In the genomic region with DNA sequence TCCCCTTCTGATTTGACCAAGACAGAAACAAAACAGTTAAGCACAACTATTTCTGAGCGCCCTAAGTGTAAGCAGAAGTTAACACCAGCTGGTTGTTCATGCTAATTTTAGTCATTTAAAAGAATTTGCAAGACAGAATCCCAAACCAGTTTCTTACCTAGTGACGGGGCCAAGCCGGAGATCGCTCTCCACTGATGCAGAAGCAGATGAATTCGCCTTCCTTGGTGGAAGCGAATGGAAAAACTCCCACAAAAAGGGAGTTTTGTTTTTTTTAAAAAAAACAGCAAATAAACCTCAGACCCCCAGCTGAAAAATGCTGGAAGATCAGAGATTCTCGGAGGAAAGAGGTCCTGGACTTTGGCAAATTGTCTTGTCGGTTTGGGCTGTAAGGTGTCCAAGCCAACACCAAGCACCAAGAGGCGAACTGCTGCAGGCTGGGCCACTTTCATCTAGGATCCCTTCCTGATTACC, we compare ENCODE assay signal across 1 cellular context.
TF ChIP-seq lines count a peak whose summit lies in the region.

No MANE protein-coding gene starts in this region.

TF ChIP-seq in GM23338, 12 proteins besides CTCF, POLR2A, EP300 and RAD21:
- TF ChIP-seq, protein P1, sequence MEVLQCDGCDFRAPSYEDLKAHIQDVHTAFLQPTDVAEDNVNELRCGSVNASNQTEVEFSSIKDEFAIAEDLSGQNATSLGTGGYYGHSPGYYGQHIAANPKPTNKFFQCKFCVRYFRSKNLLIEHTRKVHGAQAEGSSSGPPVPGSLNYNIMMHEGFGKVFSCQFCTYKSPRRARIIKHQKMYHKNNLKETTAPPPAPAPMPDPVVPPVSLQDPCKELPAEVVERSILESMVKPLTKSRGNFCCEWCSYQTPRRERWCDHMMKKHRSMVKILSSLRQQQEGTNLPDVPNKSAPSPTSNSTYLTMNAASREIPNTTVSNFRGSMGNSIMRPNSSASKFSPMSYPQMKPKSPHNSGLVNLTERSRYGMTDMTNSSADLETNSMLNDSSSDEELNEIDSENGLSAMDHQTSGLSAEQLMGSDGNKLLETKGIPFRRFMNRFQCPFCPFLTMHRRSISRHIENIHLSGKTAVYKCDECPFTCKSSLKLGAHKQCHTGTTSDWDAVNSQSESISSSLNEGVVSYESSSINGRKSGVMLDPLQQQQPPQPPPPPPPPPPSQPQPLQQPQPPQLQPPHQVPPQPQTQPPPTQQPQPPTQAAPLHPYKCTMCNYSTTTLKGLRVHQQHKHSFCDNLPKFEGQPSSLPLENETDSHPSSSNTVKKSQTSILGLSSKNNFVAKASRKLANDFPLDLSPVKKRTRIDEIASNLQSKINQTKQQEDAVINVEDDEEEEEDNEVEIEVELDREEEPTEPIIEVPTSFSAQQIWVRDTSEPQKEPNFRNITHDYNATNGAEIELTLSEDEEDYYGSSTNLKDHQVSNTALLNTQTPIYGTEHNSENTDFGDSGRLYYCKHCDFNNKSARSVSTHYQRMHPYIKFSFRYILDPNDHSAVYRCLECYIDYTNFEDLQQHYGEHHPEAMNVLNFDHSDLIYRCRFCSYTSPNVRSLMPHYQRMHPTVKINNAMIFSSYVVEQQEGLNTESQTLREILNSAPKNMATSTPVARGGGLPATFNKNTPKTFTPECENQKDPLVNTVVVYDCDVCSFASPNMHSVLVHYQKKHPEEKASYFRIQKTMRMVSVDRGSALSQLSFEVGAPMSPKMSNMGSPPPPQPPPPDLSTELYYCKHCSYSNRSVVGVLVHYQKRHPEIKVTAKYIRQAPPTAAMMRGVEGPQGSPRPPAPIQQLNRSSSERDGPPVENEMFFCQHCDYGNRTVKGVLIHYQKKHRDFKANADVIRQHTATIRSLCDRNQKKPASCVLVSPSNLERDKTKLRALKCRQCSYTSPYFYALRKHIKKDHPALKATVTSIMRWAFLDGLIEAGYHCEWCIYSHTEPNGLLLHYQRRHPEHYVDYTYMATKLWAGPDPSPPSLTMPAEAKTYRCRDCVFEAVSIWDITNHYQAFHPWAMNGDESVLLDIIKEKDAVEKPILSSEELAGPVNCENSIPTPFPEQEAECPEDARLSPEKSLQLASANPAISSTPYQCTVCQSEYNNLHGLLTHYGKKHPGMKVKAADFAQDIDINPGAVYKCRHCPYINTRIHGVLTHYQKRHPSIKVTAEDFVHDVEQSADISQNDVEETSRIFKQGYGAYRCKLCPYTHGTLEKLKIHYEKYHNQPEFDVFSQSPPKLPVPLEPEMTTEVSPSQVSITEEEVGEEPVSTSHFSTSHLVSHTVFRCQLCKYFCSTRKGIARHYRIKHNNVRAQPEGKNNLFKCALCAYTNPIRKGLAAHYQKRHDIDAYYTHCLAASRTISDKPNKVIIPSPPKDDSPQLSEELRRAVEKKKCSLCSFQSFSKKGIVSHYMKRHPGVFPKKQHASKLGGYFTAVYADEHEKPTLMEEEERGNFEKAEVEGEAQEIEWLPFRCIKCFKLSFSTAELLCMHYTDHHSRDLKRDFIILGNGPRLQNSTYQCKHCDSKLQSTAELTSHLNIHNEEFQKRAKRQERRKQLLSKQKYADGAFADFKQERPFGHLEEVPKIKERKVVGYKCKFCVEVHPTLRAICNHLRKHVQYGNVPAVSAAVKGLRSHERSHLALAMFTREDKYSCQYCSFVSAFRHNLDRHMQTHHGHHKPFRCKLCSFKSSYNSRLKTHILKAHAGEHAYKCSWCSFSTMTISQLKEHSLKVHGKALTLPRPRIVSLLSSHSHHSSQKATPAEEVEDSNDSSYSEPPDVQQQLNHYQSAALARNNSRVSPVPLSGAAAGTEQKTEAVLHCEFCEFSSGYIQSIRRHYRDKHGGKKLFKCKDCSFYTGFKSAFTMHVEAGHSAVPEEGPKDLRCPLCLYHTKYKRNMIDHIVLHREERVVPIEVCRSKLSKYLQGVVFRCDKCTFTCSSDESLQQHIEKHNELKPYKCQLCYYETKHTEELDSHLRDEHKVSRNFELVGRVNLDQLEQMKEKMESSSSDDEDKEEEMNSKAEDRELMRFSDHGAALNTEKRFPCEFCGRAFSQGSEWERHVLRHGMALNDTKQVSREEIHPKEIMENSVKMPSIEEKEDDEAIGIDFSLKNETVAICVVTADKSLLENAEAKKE (CRISPR knock-in tag; IDR thresholded peaks at IDR 0.05): peak; percentile 65; the same call in 1 of the 2 replicates
- peak; percentile 67 for TF ChIP-seq POLR2AphosphoS5 (IDR thresholded peaks at IDR 0.05; ENCODE audit: low read depth)
- no peak for TF ChIP-seq STAT1 (IDR thresholded peaks at IDR 0.05; ENCODE audit: unreplicated experiment)
- no peak for TF ChIP-seq JUNB (IDR thresholded peaks at IDR 0.05; ENCODE audit: unreplicated experiment)
- no peak for TF ChIP-seq ZNF331 (CRISPR knock-in tag; IDR thresholded peaks at IDR 0.05; ENCODE audit: low read depth)
- TF ChIP-seq ETS1 (IDR thresholded peaks at IDR 0.05): no peak
- no peak for TF ChIP-seq EZH2 (IDR thresholded peaks at IDR 0.05; ENCODE audit: low read depth, unreplicated experiment)
- 0 out of 2 replicates have a peak, but pooled peaks have one; percentile 36 for TF ChIP-seq ZNF114 (CRISPR knock-in tag; IDR thresholded peaks at IDR 0.05)
- TF ChIP-seq NANOG (IDR thresholded peaks at IDR 0.05; ENCODE audit: borderline replicate concordance): peak; percentile 53
- peak; percentile 29; the same call in 1 of the 2 replicates for TF ChIP-seq CREB1 (CRISPR knock-in tag; IDR thresholded peaks at IDR 0.05; ENCODE audit: low read depth)
